Comparison of ENCODE assay signal across 16 cellular contexts in the genomic region with DNA sequence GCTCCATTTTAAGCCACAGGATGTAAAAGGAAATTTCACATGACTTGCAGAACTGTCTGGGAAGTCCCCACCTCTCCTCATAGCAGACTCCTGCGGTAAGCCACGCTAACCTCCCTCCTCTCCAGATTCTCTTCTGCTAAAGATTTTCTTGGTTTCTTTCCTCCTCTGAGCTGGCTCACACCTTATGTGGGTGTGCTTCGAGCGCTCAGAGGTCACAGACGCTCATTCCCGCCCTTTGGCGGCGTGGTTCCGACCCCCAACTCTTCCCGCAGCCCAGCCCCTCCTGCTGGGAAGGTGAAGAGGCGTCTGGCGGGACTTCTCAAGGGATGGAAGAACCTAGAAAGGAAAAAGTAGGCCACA. TPM values are rescaled to one million over a fixed set of nuclear protein-coding genes. Genes with fewer than 3 reads are reported as not detected.
A peak's percentile ranks its signal among the peaks of the same experiment; 100 is the strongest.
DNase-seq lines count a peak whose midpoint lies in the region; ATAC-seq and TF ChIP-seq lines count a peak whose summit lies in the region.
"Had no signal": no experiment of that assay in that cellular context is flagged by ENCODE, and none has a peak within 500 bp of the region (broad histone marks: within the 10 kb centered on the region; RNA-seq: fewer than 3 reads in every experiment).

No MANE protein-coding gene starts in this region.

- TF ChIP-seq CTCF in foreskin fibroblast (IDR thresholded peaks at IDR 0.05; ENCODE audit: low read depth, low read length) (no peak), gastroesophageal sphincter (IDR thresholded peaks at IDR 0.05) (no peak)

- DNase-seq in Daoy (ENCODE audit: low read depth) (peak; percentile 16), NCI-H2196 (lab: John Stamatoyannopoulos, UW; ENCODE audit: unreplicated experiment) (no peak), foreskin fibroblast (no peak)
- DNase-seq in T-helper 2 cell treated with Interferon-gamma antibody and Interleukin-4, amounts not matched to agents 5 μg/mL and 100 μg/mL, for 36 hours (ENCODE audit: low spot score): peak; percentile 72
- peak; percentile 6 to 54 (median 25) for DNase-seq in stimulated activated CD4-positive, alpha-beta T cell treated with anti-CD3 and anti-CD28 coated beads, Interleukin-1b, Interleukin-23, amount 100 ng/mL, for 24 hours (ENCODE audit: low read depth in 4 of 4, low spot score in 1 of 4)
- DNase-seq: activated B cell treated with CpG ODN at 0.5 μM for 24 hours, cerebellar nuclear complex, foreskin melanocyte, NCI-H2107, RPMI8226, substantia nigra had no signal

- H3K27me3 Mint-ChIP-seq in T-helper 2 cell treated with Interferon-gamma antibody and Interleukin-4, amounts not matched to agents 5 μg/mL and 100 μg/mL, for 36 hours (ENCODE audit: low read depth): peaks cover 6% of the 10 kb centered on the region
- H3K27me3 Mint-ChIP-seq in activated naive CD8-positive, alpha-beta T cell: peaks cover 6% of the 10 kb centered on the region

- H3K4me3 Mint-ChIP-seq in T-helper 2 cell treated with Interferon-gamma antibody and Interleukin-4, amounts not matched to agents 5 μg/mL and 100 μg/mL, for 36 hours: no peak overlapping the region
- H3K4me3 Mint-ChIP-seq in activated naive CD8-positive, alpha-beta T cell: no peak overlapping the region
- H3K4me3 Mint-ChIP-seq: activated B cell treated with CpG ODN at 0.5 μM for 24 hours had no signal

- no peaks in the 10 kb centered on the region for H3K9me3 ChIP-seq in gastroesophageal sphincter

- H3K27ac ChIP-seq in gastroesophageal sphincter: no peak overlapping the region
- H3K27ac ChIP-seq: BLaER1 had no signal

- WGBS in gastroesophageal sphincter (ENCODE audit: low coverage in 1 of 2), 2 donors: no CpG with 5 or more reads among the region's 12 CpGs

- no peaks in the 10 kb centered on the region for H3K4me1 ChIP-seq in gastroesophageal sphincter
- H3K4me1 ChIP-seq: BLaER1 had no signal

- peaks cover 3% of the 10 kb centered on the region for H3K9me3 Mint-ChIP-seq in T-helper 2 cell treated with Interferon-gamma antibody and Interleukin-4, amounts not matched to agents 5 μg/mL and 100 μg/mL, for 36 hours
- H3K9me3 Mint-ChIP-seq in activated naive CD8-positive, alpha-beta T cell (ENCODE audit: low read depth): no peaks in the 10 kb centered on the region
- H3K9me3 Mint-ChIP-seq: activated B cell treated with CpG ODN at 0.5 μM for 24 hours had no signal

- peaks cover 7% of the 10 kb centered on the region for H3K27me3 ChIP-seq in gastroesophageal sphincter
- H3K27me3 ChIP-seq: BLaER1 had no signal

- H3K27ac Mint-ChIP-seq in T-helper 2 cell treated with Interferon-gamma antibody and Interleukin-4, amounts not matched to agents 5 μg/mL and 100 μg/mL, for 36 hours: no peak overlapping the region
- H3K27ac Mint-ChIP-seq in activated naive CD8-positive, alpha-beta T cell: peak overlapping the region; percentile 61
- H3K27ac Mint-ChIP-seq: activated B cell treated with CpG ODN at 0.5 μM for 24 hours had no signal

- no peaks in the 10 kb centered on the region for H3K36me3 Mint-ChIP-seq in T-helper 2 cell treated with Interferon-gamma antibody and Interleukin-4, amounts not matched to agents 5 μg/mL and 100 μg/mL, for 36 hours (ENCODE audit: low read depth)
- H3K36me3 Mint-ChIP-seq in activated naive CD8-positive, alpha-beta T cell: no peaks in the 10 kb centered on the region

- TF ChIP-seq EP300 in gastroesophageal sphincter (IDR thresholded peaks at IDR 0.05): no peak

- H3K4me1 Mint-ChIP-seq in T-helper 2 cell treated with Interferon-gamma antibody and Interleukin-4, amounts not matched to agents 5 μg/mL and 100 μg/mL, for 36 hours (ENCODE audit: low read depth): peaks cover 3% of the 10 kb centered on the region
- H3K4me1 Mint-ChIP-seq in activated naive CD8-positive, alpha-beta T cell (ENCODE audit: low read depth): peaks cover 10% of the 10 kb centered on the region
- H3K4me1 Mint-ChIP-seq: activated B cell treated with CpG ODN at 0.5 μM for 24 hours had no signal

- TF ChIP-seq POLR2A in gastroesophageal sphincter (IDR thresholded peaks at IDR 0.05): no peak

- no peaks in the 10 kb centered on the region for H3K36me3 ChIP-seq in gastroesophageal sphincter
- H3K36me3 ChIP-seq: BLaER1 had no signal

- ATAC-seq in GM21367 (IDR thresholded peaks at IDR 0.05; ENCODE audit: unreplicated experiment) (no peak), gastroesophageal sphincter (no peak)

- no peak overlapping the region for H3K4me3 ChIP-seq in foreskin fibroblast (ENCODE audit: low read depth in 1 of 2, low read length in 2 of 2)
- H3K4me3 ChIP-seq in gastroesophageal sphincter: no peak overlapping the region
- H3K4me3 ChIP-seq: BLaER1, lung had no signal

RNA-seq across cellular contexts. Expression of gene CDK20, which starts 32.9 kb away (rescaled TPM):
- 8.2 and 10.1 TPM in 2 replicates for total RNA-seq in Daoy (2014; rRNA removed; shearing (Covaris generic))
- 10 to 100 TPM in 2 of 4 donors, 1 to 10 TPM in 2; 7.2 to 11.9 (median 10.6) TPM for total RNA-seq in gastroesophageal sphincter

Comparison
In these comparisons a context has a peak if more than half of its experiments do, and no peak if none do; other contexts are left out.
1. DNase-seq: peak in Daoy (single experiment), T-helper 2 cell treated with Interferon-gamma antibody and Interleukin-4, amounts not matched to agents 5 μg/mL and 100 μg/mL, for 36 hours (single experiment) and stimulated activated CD4-positive, alpha-beta T cell treated with anti-CD3 and anti-CD28 coated beads, Interleukin-1b, Interleukin-23, amount 100 ng/mL, for 24 hours (4 of 4); none in NCI-H2196 (single experiment) and foreskin fibroblast (0 of 2).